Comparison of ENCODE assay signal across 17 cellular contexts in genomic region chr21:42579456-42580075, GRCh38.
A peak's percentile ranks its signal among the peaks of the same experiment; 100 is the strongest.
DNase-seq lines count a peak whose midpoint lies in the region; ATAC-seq and TF ChIP-seq lines count a peak whose summit lies in the region.
"Had no signal": no experiment of that assay in that cellular context is flagged by ENCODE, and none has a peak within 500 bp of the region (broad histone marks: within the 10 kb centered on the region; RNA-seq: fewer than 3 reads in every experiment).

No MANE protein-coding gene starts in this region.

- H3K4me3 Mint-ChIP-seq in activated T-helper 17 cell treated with anti-CD3 and anti-CD28 coated beads, Interleukin-2, amount 50 U/mL, for 72 hours = no peak overlapping the region
- H3K4me3 Mint-ChIP-seq: CD4-positive, alpha-beta T cell had no signal

- H3K27me3 ChIP-seq in right atrium auricular region (no peaks in the 10 kb centered on the region), tibial artery (no peaks in the 10 kb centered on the region), testis (no peaks in the 10 kb centered on the region)
- H3K27me3 ChIP-seq: MG63 had no signal

- DNase-seq in cardiac septum (ENCODE audit: low spot score) = peak; percentile 46
- DNase-seq in right atrium auricular region (ENCODE audit: low spot score) = no peak
- DNase-seq in mesenteric fat pad (ENCODE audit: low spot score) = peak; percentile 85
- peak; percentile 17 to 29 for DNase-seq in tibial artery
- DNase-seq in activated CD4-positive, alpha-beta T cell treated with anti-CD3 and anti-CD28 coated beads for 48 hours = no peak
- no peak for DNase-seq in testis
- DNase-seq: ACHN, Calu3, DND-41, GDM1, MG63, NCI-H1105, NCI-H1694 treated with DMSO at 0.1 percent for 48 hours, PC-3 had no signal

- WGBS in testis, 2 donors = 85 to 92% methylated on average over 15 to 21 of the region's 22 CpGs

- H3K36me3 ChIP-seq in right atrium auricular region (no peaks in the 10 kb centered on the region), tibial artery (peaks cover 26 to 61% (median 27%) of the 10 kb centered on the region in 3 donors), testis (ENCODE audit: low read depth, missing control alignments) (no peaks in the 10 kb centered on the region)
- H3K36me3 ChIP-seq: MG63 had no signal

- H3K27me3 Mint-ChIP-seq in activated T-helper 17 cell treated with anti-CD3 and anti-CD28 coated beads, Interleukin-2, amount 50 U/mL, for 72 hours = no peaks in the 10 kb centered on the region
- H3K27me3 Mint-ChIP-seq: CD4-positive, alpha-beta T cell had no signal

- intact Hi-C loops in cardiac septum (cut with DNase I) (no loop called here), tibial artery (cut with DNase I; ENCODE audit: low total_unique reads) (no loop called here), testis (cut with DNase I; ENCODE audit: low total_unique reads) (no loop called here)

- no peak for ATAC-seq in activated T-helper 17 cell treated with anti-CD3 and anti-CD28 coated beads, Interleukin-2, amount 50 U/mL, for 72 hours (replicated peaks)
- ATAC-seq in activated CD4-positive, CD25-positive, alpha-beta regulatory T cell treated with anti-CD3 and anti-CD28 coated beads, Interleukin-2, amount 50 U/mL, for 24 hours = no peak
- ATAC-seq: PC-3 had no signal

- TF ChIP-seq CTCF in right atrium auricular region (IDR thresholded peaks at IDR 0.05) = no peak
- no peak for TF ChIP-seq CTCF in tibial artery (IDR thresholded peaks at IDR 0.05)
- TF ChIP-seq CTCF in testis (IDR thresholded peaks at IDR 0.05) = no peak

- no peak for TF ChIP-seq POLR2A in testis (IDR thresholded peaks at IDR 0.05)

- no peak overlapping the region for H3K27ac ChIP-seq in right atrium auricular region
- no peak overlapping the region for H3K27ac ChIP-seq in tibial artery
- H3K27ac ChIP-seq in testis = no peak overlapping the region

- H3K4me1 Mint-ChIP-seq in activated T-helper 17 cell treated with anti-CD3 and anti-CD28 coated beads, Interleukin-2, amount 50 U/mL, for 72 hours = no peaks in the 10 kb centered on the region

- no peaks in the 10 kb centered on the region for H3K4me1 ChIP-seq in right atrium auricular region
- H3K4me1 ChIP-seq in tibial artery = no peaks in the 10 kb centered on the region
- peaks cover 21% of the 10 kb centered on the region for H3K4me1 ChIP-seq in testis

- peaks cover 33% of the 10 kb centered on the region for H3K36me3 Mint-ChIP-seq in activated T-helper 17 cell treated with anti-CD3 and anti-CD28 coated beads, Interleukin-2, amount 50 U/mL, for 72 hours (ENCODE audit: low read depth)

- H3K27ac Mint-ChIP-seq in activated T-helper 17 cell treated with anti-CD3 and anti-CD28 coated beads, Interleukin-2, amount 50 U/mL, for 72 hours = peak overlapping the region; percentile 38
- H3K27ac Mint-ChIP-seq: CD4-positive, alpha-beta T cell had no signal

- H3K4me3 ChIP-seq in right atrium auricular region = no peak overlapping the region
- no peak overlapping the region for H3K4me3 ChIP-seq in tibial artery
- no peak overlapping the region for H3K4me3 ChIP-seq in testis
- H3K4me3 ChIP-seq: MG63 had no signal

- H3K9me3 ChIP-seq in right atrium auricular region (peaks cover 0 to 14% of the 10 kb centered on the region in 2 donors), tibial artery (peaks cover 0 to 5% (median 0%) of the 10 kb centered on the region in 3 donors), testis (no peaks in the 10 kb centered on the region)

- peaks cover 7% of the 10 kb centered on the region for H3K9me3 Mint-ChIP-seq in activated T-helper 17 cell treated with anti-CD3 and anti-CD28 coated beads, Interleukin-2, amount 50 U/mL, for 72 hours
- H3K9me3 Mint-ChIP-seq: CD4-positive, alpha-beta T cell had no signal

Comparison
In these comparisons a context has a peak if more than half of its experiments do, and no peak if none do; other contexts are left out.
1. DNase-seq: peak in cardiac septum (single experiment), mesenteric fat pad (single experiment) and tibial artery (2 of 2); none in right atrium auricular region (single experiment), activated CD4-positive, alpha-beta T cell treated with anti-CD3 and anti-CD28 coated beads for 48 hours (single experiment) and testis (single experiment).